9 cellular contexts compared by ENCODE assay signal in the genomic region with DNA sequence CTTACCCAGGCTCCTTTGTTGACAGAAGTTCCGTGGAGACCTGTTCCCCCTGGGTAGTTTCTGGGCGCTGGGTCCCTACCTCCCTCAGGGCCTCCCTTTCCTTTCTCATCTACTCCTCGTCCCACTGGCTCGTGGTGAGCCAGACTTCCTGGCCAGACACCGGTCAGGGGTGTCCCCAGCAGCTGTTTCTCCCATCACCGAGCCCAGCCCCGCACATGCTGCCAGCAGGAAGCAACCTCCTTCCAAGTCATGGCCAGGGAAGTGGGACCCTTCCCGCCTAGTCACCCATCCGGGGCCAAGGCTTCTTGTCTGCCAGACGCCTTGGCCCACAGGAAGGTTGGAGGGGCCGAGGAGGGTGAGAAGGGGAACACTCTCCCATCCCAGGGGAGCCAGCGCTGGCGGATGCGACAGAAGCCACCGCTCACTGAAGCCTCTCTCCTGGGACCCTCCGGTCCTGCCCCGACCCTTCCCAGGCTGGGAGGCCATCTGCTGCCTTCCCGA. TPM values are rescaled to one million over a fixed set of nuclear protein-coding genes. Genes with fewer than 3 reads are reported as not detected.
DNase-seq lines count a peak whose midpoint lies in the region; ATAC-seq and TF ChIP-seq lines count a peak whose summit lies in the region.
"Had no signal": no experiment of that assay in that cellular context is flagged by ENCODE, and none has a peak within 500 bp of the region (broad histone marks: within the 10 kb centered on the region; RNA-seq: fewer than 3 reads in every experiment).

No MANE protein-coding gene starts in this region.

- TF ChIP-seq CTCF in esophagus muscularis mucosa (IDR thresholded peaks at IDR 0.05) (no peak), ovary (IDR thresholded peaks at IDR 0.05) (no peak)

- H3K36me3 ChIP-seq in esophagus muscularis mucosa (no peaks in the 10 kb centered on the region), ovary (no peaks in the 10 kb centered on the region)

- in situ Hi-C loops in KBM-7 (cut with MboI; ENCODE audit: low pct_unique_long_range_greater_than_20kb, low sequenced_read_pairs): no loop called here

- H3K4me3 ChIP-seq in esophagus muscularis mucosa: peak overlapping the region in 2 of 4 donors; percentile 24 to 28
- H3K4me3 ChIP-seq in ovary: no peak overlapping the region

- no peaks in the 10 kb centered on the region for H3K9me3 ChIP-seq in esophagus muscularis mucosa
- no peaks in the 10 kb centered on the region for H3K9me3 ChIP-seq in ovary

- H3K27ac ChIP-seq in esophagus muscularis mucosa (replicated peaks in 1 of 4) (peak overlapping the region; percentile 65 to 76 (median 69)), ovary (peak overlapping the region; percentile 51 to 63)

- intact Hi-C loops in esophagus muscularis mucosa (cut with DNase I): no loop called here
- intact Hi-C loops in ovary (cut with DNase I): loop anchor here in 1 of 4 donors (10.0 kb wide), 1 partner anchor 403 kb away; the partner anchor contains the start of gene EID2B

- ATAC-seq in HG03520 (IDR thresholded peaks at IDR 0.05; ENCODE audit: unreplicated experiment): no peak
- no peak for ATAC-seq in GM19455 (IDR thresholded peaks at IDR 0.05; ENCODE audit: unreplicated experiment)

- TF ChIP-seq EP300 in esophagus muscularis mucosa (IDR thresholded peaks at IDR 0.05) (no peak), ovary (IDR thresholded peaks at IDR 0.05) (no peak)

- peaks cover 67 to 88% (median 84%) of the 10 kb centered on the region in 4 donors for H3K4me1 ChIP-seq in esophagus muscularis mucosa
- peaks cover 32% of the 10 kb centered on the region for H3K4me1 ChIP-seq in ovary (ENCODE audit: insufficient read depth)

- TF ChIP-seq POLR2A in esophagus muscularis mucosa (IDR thresholded peaks at IDR 0.05; ENCODE audit: low read depth) (no peak), ovary (IDR thresholded peaks at IDR 0.05) (no peak)

- WGBS in esophagus muscularis mucosa: 55% methylated on average over 12 of the region's 18 CpGs
- 35 to 51% (median 49%) methylated on average over 17 to 18 of the region's 18 CpGs for WGBS in ovary, 3 donors

- peak; percentile 70 for DNase-seq in 8988T
- peak; percentile 79 for DNase-seq in NCI-H2171 treated with DMSO at 0.1 percent for 48 hours (lab: John Stamatoyannopoulos, UW)
- no peak for DNase-seq in esophagus muscularis mucosa (ENCODE audit: extremely low spot score)
- DNase-seq in ovary: peak in 3 of 5 donors; percentile 46 to 59 (median 48)
- no peak for DNase-seq in NOMO-1 treated with dmso at 0.1 percent for 144 hours (lab: John Stamatoyannopoulos, UW; ENCODE audit: unreplicated experiment)
- no peak for DNase-seq in KBM-7
- DNase-seq: foreskin melanocyte had no signal

- H3K27me3 ChIP-seq in esophagus muscularis mucosa (no peaks in the 10 kb centered on the region), ovary (no peaks in the 10 kb centered on the region)

RNA-seq across cellular contexts. Expression of gene PAK4, which starts 5.7 kb away (rescaled TPM):
- total RNA-seq in esophagus muscularis mucosa (10 to 100 TPM in 2 of 4 donors, 1 to 10 TPM in 2; 8.3 to 18.4 (median 11.0) TPM), ovary (10 to 100 TPM; 10.4 to 62.2 (median 35.4) TPM)
- 10 to 100 TPM; 11.6 to 35.7 TPM for polyA plus RNA-seq in ovary

RNA-seq across cellular contexts. Expression of gene ACP7, which starts 47.1 kb away (rescaled TPM):
- total RNA-seq in esophagus muscularis mucosa (not detected), ovary (not detected)
- not detected for polyA plus RNA-seq in ovary

Comparison
In these comparisons a context has a peak if more than half of its experiments do, and no peak if none do; other contexts are left out.
1. DNase-seq: peak in 8988T (single experiment), NCI-H2171 treated with DMSO at 0.1 percent for 48 hours (single experiment) and ovary (3 of 5); none in esophagus muscularis mucosa (single experiment), NOMO-1 treated with dmso at 0.1 percent for 144 hours (single experiment) and KBM-7 (single experiment).